In the genomic region with DNA sequence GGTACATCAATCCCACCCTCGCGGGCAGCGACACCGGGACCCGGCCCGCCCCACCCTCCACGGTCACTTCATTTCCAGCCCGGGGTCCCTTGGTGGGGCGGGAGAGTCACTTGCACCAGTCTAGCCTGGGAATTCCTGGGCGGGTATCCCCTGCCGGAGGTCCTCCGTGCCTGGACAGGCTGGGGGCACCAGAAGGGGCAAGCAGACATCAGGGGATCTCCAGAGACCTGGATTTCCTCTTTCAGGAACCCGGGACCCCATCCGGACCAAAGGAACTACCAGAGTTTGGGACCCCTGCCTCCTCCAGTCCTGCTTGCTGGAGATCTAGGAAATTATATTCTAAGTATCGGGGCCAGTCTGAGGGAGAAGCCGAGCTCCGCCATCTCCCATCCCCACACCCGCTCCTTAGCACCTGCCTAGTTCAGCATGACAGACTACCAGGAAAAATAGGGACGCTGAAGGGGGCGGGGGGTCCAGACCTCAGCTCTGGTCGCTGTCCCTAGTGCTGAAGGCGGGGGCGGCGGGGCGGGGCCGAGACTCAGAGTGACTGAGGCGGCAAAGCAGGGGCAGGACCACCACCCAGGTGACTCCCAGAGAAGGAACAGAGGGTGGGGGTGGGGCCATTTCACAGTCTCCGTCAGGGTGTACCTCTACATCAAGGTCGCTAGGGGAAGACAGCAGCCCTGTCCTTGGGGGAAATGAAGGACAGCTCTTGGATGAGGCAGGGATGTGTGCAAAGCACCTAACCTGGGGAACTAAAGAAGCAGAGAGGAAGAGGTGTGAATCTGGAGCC, we compare ENCODE assay signal across 9 cellular contexts. TPM values are rescaled to one million over a fixed set of nuclear protein-coding genes. Genes with fewer than 3 reads are reported as not detected.
DNase-seq lines count a peak whose midpoint lies in the region; ATAC-seq and TF ChIP-seq lines count a peak whose summit lies in the region.
"Had no signal": no experiment of that assay in that cellular context is flagged by ENCODE, and none has a peak within 500 bp of the region (broad histone marks: within the 10 kb centered on the region; RNA-seq: fewer than 3 reads in every experiment).

No MANE protein-coding gene starts in this region.

- no peaks in the 10 kb centered on the region for H3K36me3 Mint-ChIP-seq in T-cell

- POLR2A ChIA-PET in T-cell (lab: Charles Lee) = no interaction called here

- peaks cover 0 to 4% (median 0%) of the 10 kb centered on the region in 6 donors for H3K36me3 ChIP-seq in spleen

- DNase-seq in EL (peak; percentile 30), NAMALWA (ENCODE audit: low spot score) (peak; percentile 86), T-cell (peak; percentile 41 to 85 (median 78)), amniotic stem cell (lab: John Stamatoyannopoulos, UW) (peak; percentile 13), spleen (peak; percentile 87)

- H3K4me3 Mint-ChIP-seq in T-cell = peak overlapping the region; percentile 67 to 70 (median 69)

- H3K9me3 Mint-ChIP-seq in T-cell = no peaks in the 10 kb centered on the region

- peak; percentile 11 to 64 (median 24) for ATAC-seq in T-cell (replicated peaks in 1 of 4)
- no peak for ATAC-seq in HG03354 (IDR thresholded peaks at IDR 0.05; ENCODE audit: poor library complexity, severe bottlenecking, unreplicated experiment)
- ATAC-seq in GM18505 (IDR thresholded peaks at IDR 0.05; ENCODE audit: unreplicated experiment) = no peak

- no peak for TF ChIP-seq POLR2A in spleen (IDR thresholded peaks at IDR 0.05)
- no peak for TF ChIP-seq POLR2A in GM18505 (IDR thresholded peaks at IDR 0.05; ENCODE audit: borderline replicate concordance, extremely low read depth, insufficient read depth, insufficient read length)

- TF ChIP-seq CTCF in spleen (IDR thresholded peaks at IDR 0.05 in 8 of 11, conservative IDR thresholded peaks at IDR 0.05 in 3 of 11) = peak in 5 of 11 experiments; percentile 18 to 32 (median 24)

- H3K4me1 Mint-ChIP-seq in T-cell = peaks cover 26 to 33% (median 29%) of the 10 kb centered on the region in 3 donors

- H3K4me3 ChIP-seq in iPS-18c (ENCODE audit: insufficient read depth, low read depth, low read length) = peak overlapping the region; percentile 81
- H3K4me3 ChIP-seq in spleen = peak overlapping the region; percentile 49 to 86 (median 70)

- H3K27me3 ChIP-seq in spleen (replicated peaks in 1 of 7) = peaks cover 0 to 8% (median 0%) of the 10 kb centered on the region in 7 donors

- H3K27ac ChIP-seq in spleen = peak overlapping the region in 4 of 8 donors; percentile 1 to 73 (median 68)
- H3K27ac ChIP-seq: epithelial cell of prostate had no signal

- CTCF ChIA-PET in T-cell (lab: Charles Lee) = interaction anchor here in 1 of 2 donors (0.9 to 2.0 kb wide), 2 partner anchors 28 to 45 kb away, joined by 4 to 10 read pairs; no protein-coding TSS in a partner anchor

- H3K27ac Mint-ChIP-seq in T-cell = peak overlapping the region in 1 of 2 donors; percentile 31

- intact Hi-C loops in spleen (cut with DNase I; ENCODE audit: low total_unique reads) = loop anchor here (10.0 kb wide), 1 partner anchor 47 kb away; the partner anchor contains the start of gene RUSC1

- no peaks in the 10 kb centered on the region for H3K27me3 Mint-ChIP-seq in T-cell

- whole genome bisulfite sequencing in spleen, 5 donors = 1 to 3% (median 1%) methylated on average over 15 to 29 of the region's 29 CpGs

- H3K4me1 ChIP-seq in spleen = peaks cover 14 to 38% (median 32%) of the 10 kb centered on the region in 6 donors

- no peaks in the 10 kb centered on the region for H3K9me3 ChIP-seq in iPS-18c (ENCODE audit: control insufficient read depth, insufficient read depth, low read length)
- no peaks in the 10 kb centered on the region for H3K9me3 ChIP-seq in spleen

RNA-seq across cellular contexts. Expression of gene HCN3, which starts 0.8 kb away (rescaled TPM):
- 1 to 10 TPM; 1.7 to 4.1 (median 4.0) TPM for total RNA-seq in T-cell
- 1 to 10 TPM in 6 of 7 donors, under 1 TPM in 1; 0.65 to 3.3 (median 1.9) TPM for total RNA-seq in spleen
- 1 to 10 TPM in 2 of 3 donors, under 1 TPM in 1; 0.89 to 1.6 (median 1.4) TPM for polyA plus RNA-seq in spleen

RNA-seq across cellular contexts. Expression of gene CLK2, which starts 4.8 kb away (rescaled TPM):
- total RNA-seq in T-cell (100 to 1,000 TPM in 3 of 5 donors, 10 to 100 TPM in 2; 76.4 to 123 (median 110) TPM), spleen (10 to 100 TPM; 61.0 to 89.9 (median 71.8) TPM)
- polyA plus RNA-seq in spleen = 10 to 100 TPM; 38.6 to 82.0 (median 77.4) TPM

RNA-seq across cellular contexts. Expression of gene SCAMP3, which starts 15.9 kb away (rescaled TPM):
- total RNA-seq in T-cell (100 to 1,000 TPM in 2 of 5 donors, 10 to 100 TPM in 3; 54.7 to 101 (median 97.4) TPM), spleen (10 to 100 TPM; 46.5 to 52.4 (median 49.8) TPM)
- 10 to 100 TPM; 51.8 to 59.9 (median 53.2) TPM for polyA plus RNA-seq in spleen

RNA-seq across cellular contexts. Expression of gene ENTREP3, which starts 22.8 kb away (rescaled TPM):
- total RNA-seq in T-cell = 10 to 100 TPM; 10.2 to 17.3 (median 15.5) TPM
- 10 to 100 TPM in 6 of 7 donors, 1 to 10 TPM in 1; 9.9 to 19.3 (median 15.6) TPM for total RNA-seq in spleen
- polyA plus RNA-seq in spleen = 10 to 100 TPM in 1 of 3 donors, 1 to 10 TPM in 2; 6.5 to 13.2 (median 9.4) TPM

RNA-seq across cellular contexts. Expression of gene PKLR, which starts 23.1 kb away (rescaled TPM):
- under 1 TPM in 2 of 5 donors, not detected in 3; 0.23 TPM for total RNA-seq in T-cell
- total RNA-seq in spleen = under 1 TPM in 4 of 7 donors, not detected in 3; 0.22 to 0.74 (median 0.43) TPM
- under 1 TPM in 1 of 3 donors, not detected in 2; 0.04 TPM for polyA plus RNA-seq in spleen

Comparison
In these comparisons a context has a peak if more than half of its experiments do, and no peak if none do; other contexts are left out.
1. DNase-seq: peak in every context shown above with its lines; median percentile 87 in spleen; 86 in NAMALWA; 78 in T-cell; 30 in EL; 13 in amniotic stem cell.
2. ATAC-seq: peak in T-cell (4 of 4); none in HG03354 (single experiment) and GM18505 (single experiment).